Comparison of ENCODE assay signal across 21 cellular contexts in genomic region chr9:36576866-36577265, GRCh38.
DNase-seq lines count a peak whose midpoint lies in the region; ATAC-seq and TF ChIP-seq lines count a peak whose summit lies in the region.
"Had no signal": no experiment of that assay in that cellular context is flagged by ENCODE, and none has a peak within 500 bp of the region (broad histone marks: within the 10 kb centered on the region; RNA-seq: fewer than 3 reads in every experiment).

No MANE protein-coding gene starts in this region.

- no peak for DNase-seq in activated T-cell treated with anti-CD3 and anti-CD28 coated beads, Interleukin-2, amount 50 U/mL, for 24 hours
- DNase-seq in activated T-cell treated with anti-CD3 and anti-CD28 coated beads, Interleukin-2, amount 50 U/mL, for 48 hours = no peak
- no peak for DNase-seq in RWPE1 (ENCODE audit: low spot score)
- DNase-seq in astrocyte of the hippocampus (ENCODE audit: low read depth, low spot score) = peak; percentile 22
- no peak for DNase-seq in stimulated activated naive CD8-positive, alpha-beta T cell treated with anti-CD3 and anti-CD28 coated beads, Interleukin-15, amount 100 ng/mL, for 72 hours
- DNase-seq in hypothalamus (lab: John Stamatoyannopoulos, UW) = no peak
- no peak for DNase-seq in NCI-H1092 treated with DMSO at 0.1 percent for 48 hours (lab: John Stamatoyannopoulos, UW)
- DNase-seq: activated CD4-positive, alpha-beta T cell treated with anti-CD3 and anti-CD28 coated beads, Interleukin-2, amount 10 ng/mL, durations not matched to agents 7 days and 5 days; activated CD8-positive, alpha-beta memory T cell treated with anti-CD3 and anti-CD28 coated beads, Interleukin-2, amount 50 U/mL, for 48 hours; cortex of kidney; DMS53; H7; left ventricle myocardium inferior; NCI-H1105; NCI-H2029 treated with DMSO at 0.1 percent for 48 hours; NCI-H345; NCI-H774 had no signal

- peak; percentile 39 for ATAC-seq in stimulated activated naive CD8-positive, alpha-beta T cell treated with anti-CD3 and anti-CD28 coated beads, Interleukin-15, amount 100 ng/mL, for 72 hours
- ATAC-seq in HG03521 (IDR thresholded peaks at IDR 0.05; ENCODE audit: unreplicated experiment) = no peak
- ATAC-seq: Right ventricle myocardium inferior had no signal

- H3K27me3 Mint-ChIP-seq in activated T-cell treated with anti-CD3 and anti-CD28 coated beads, Interleukin-2, amount 50 U/mL, for 24 hours = no peaks in the 10 kb centered on the region
- H3K27me3 Mint-ChIP-seq in stimulated activated naive CD8-positive, alpha-beta T cell treated with anti-CD3 and anti-CD28 coated beads, Interleukin-15, amount 100 ng/mL, for 72 hours = no peaks in the 10 kb centered on the region
- H3K27me3 Mint-ChIP-seq: activated CD4-positive, alpha-beta T cell treated with anti-CD3 and anti-CD28 coated beads, Interleukin-2, amount 10 ng/mL, durations not matched to agents 7 days and 5 days had no signal

- H3K36me3 Mint-ChIP-seq in activated T-cell treated with anti-CD3 and anti-CD28 coated beads, Interleukin-2, amount 50 U/mL, for 24 hours (ENCODE audit: low read depth) = peaks cover 64% of the 10 kb centered on the region

- peak overlapping the region; percentile 37 for H3K27ac Mint-ChIP-seq in activated T-cell treated with anti-CD3 and anti-CD28 coated beads, Interleukin-2, amount 50 U/mL, for 24 hours
- H3K27ac Mint-ChIP-seq in stimulated activated naive CD8-positive, alpha-beta T cell treated with anti-CD3 and anti-CD28 coated beads, Interleukin-15, amount 100 ng/mL, for 72 hours = no peak overlapping the region

- peaks cover 44% of the 10 kb centered on the region for H3K4me1 Mint-ChIP-seq in activated T-cell treated with anti-CD3 and anti-CD28 coated beads, Interleukin-2, amount 50 U/mL, for 24 hours (ENCODE audit: low read depth)
- H3K4me1 Mint-ChIP-seq in stimulated activated naive CD8-positive, alpha-beta T cell treated with anti-CD3 and anti-CD28 coated beads, Interleukin-15, amount 100 ng/mL, for 72 hours = peaks cover 38% of the 10 kb centered on the region

- TF ChIP-seq CTCF in RWPE1 (conservative IDR thresholded peaks at IDR 0.05; ENCODE audit: low read depth) = no peak

- peak overlapping the region; percentile 40 for H3K27ac ChIP-seq in RWPE1
- H3K27ac ChIP-seq: BLaER1, left ventricle myocardium inferior, vagina had no signal

- no peaks in the 10 kb centered on the region for H3K9me3 Mint-ChIP-seq in activated T-cell treated with anti-CD3 and anti-CD28 coated beads, Interleukin-2, amount 50 U/mL, for 24 hours
- H3K9me3 Mint-ChIP-seq in stimulated activated naive CD8-positive, alpha-beta T cell treated with anti-CD3 and anti-CD28 coated beads, Interleukin-15, amount 100 ng/mL, for 72 hours = no peaks in the 10 kb centered on the region
- H3K9me3 Mint-ChIP-seq: activated CD4-positive, alpha-beta T cell treated with anti-CD3 and anti-CD28 coated beads, Interleukin-2, amount 10 ng/mL, durations not matched to agents 7 days and 5 days had no signal

- CTCF ChIA-PET in RWPE1 (lab: Yijun Ruan, JAX) = no interaction called here

- H3K4me3 Mint-ChIP-seq in activated T-cell treated with anti-CD3 and anti-CD28 coated beads, Interleukin-2, amount 50 U/mL, for 24 hours = peak overlapping the region; percentile 66
- no peak overlapping the region for H3K4me3 Mint-ChIP-seq in stimulated activated naive CD8-positive, alpha-beta T cell treated with anti-CD3 and anti-CD28 coated beads, Interleukin-15, amount 100 ng/mL, for 72 hours

- POLR2A ChIA-PET in RWPE1 (lab: Yijun Ruan, JAX; ENCODE audit: low non-redundant PET) = no interaction called here
